In the genomic region with DNA sequence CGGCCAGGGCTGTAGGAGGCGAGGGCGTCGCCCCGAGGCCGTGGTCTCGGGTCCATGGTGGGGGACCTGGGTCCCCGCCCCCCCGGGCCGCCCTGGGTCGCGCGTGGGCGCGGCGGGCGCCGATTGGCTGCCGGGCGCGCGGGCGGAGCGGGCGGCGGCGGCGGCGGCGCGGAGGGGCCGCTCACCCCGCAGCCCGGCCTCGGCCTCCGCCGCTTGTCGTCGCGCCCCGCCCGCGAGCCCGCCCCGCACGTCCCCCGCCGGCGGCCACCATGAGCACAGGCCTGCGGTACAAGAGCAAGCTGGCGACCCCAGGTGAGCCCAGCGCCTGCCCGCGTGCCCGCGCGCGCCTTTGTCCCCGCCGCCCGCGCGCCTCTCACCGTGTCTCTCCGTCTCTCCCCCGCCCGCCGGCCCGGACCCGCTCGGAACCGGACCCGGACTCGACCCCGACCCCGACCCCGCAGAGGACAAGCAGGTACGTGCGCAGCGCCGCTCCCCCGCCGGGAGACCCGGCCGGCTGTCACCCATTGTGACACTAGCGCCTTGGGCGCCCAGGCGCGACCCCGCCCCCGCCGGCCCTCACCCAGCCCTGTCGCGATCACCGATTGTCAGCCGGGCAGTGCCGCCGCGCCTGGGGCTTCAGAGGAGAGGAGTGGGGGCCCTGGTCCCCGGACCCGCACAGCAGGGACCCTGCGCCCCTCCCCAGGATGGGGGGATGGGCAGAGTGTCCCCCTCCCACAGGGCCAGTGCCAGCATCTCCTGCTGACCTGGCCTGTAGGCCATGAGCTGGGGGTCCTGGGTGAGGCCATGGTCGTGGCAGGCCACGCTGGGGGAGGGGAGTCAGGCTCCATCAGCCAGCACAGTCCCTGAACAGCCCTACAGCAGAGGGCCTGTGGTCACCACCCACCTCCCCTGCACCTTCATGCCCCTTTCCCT, we compare ENCODE assay signal across 8 cellular contexts. TPM values are rescaled to one million over a fixed set of nuclear protein-coding genes. Genes with fewer than 3 reads are reported as not detected.
DNase-seq lines count a peak whose midpoint lies in the region; ATAC-seq and TF ChIP-seq lines count a peak whose summit lies in the region.

SEPTIN5 (plus strand) TSS at position 184 of the 933 bp plus-strand sequence; CDS start at position 270, 86 bp downstream.

- H3K27ac Mint-ChIP-seq in CD14-positive monocyte (no peak within 1 kb of the TSS), nephron (peak within 1 kb of the TSS in 1 of 3 experiments; percentile 67)

- H3K9me2 ChIP-seq in PC-3 (replicated peaks; ENCODE audit: low read length): no peaks in the 10 kb centered on the region

- peaks cover 0 to 5% of the 10 kb centered on the region in 2 donors for H3K36me3 Mint-ChIP-seq in CD14-positive monocyte
- H3K36me3 Mint-ChIP-seq in nephron (ENCODE audit: low read depth): peaks cover 3% of the 10 kb centered on the region

- no peak within 1 kb of the TSS for H3K27ac ChIP-seq in PC-3 (ENCODE audit: low read length)

- H3K9ac ChIP-seq in PC-3 (ENCODE audit: low read length): peak within 1 kb of the TSS; percentile 27; the same call in 1 of the 2 replicates

- POLR2A ChIA-PET in PC-3 (lab: Charles Lee; ENCODE audit: unreplicated experiment): no interaction called here

- no peak for TF ChIP-seq CTCF in CD14-positive monocyte (IDR thresholded peaks at IDR 0.05)
- no peak for TF ChIP-seq CTCF in PC-3 (conservative IDR thresholded peaks at IDR 0.05; ENCODE audit: low read depth, low read length)
- TF ChIP-seq CTCF in epithelial cell of proximal tubule (conservative IDR thresholded peaks at IDR 0.05; ENCODE audit: low read depth, low read length): no peak
- no peak for TF ChIP-seq CTCF in nephron (IDR thresholded peaks at IDR 0.05; ENCODE audit: unreplicated experiment in 3 of 3)

- intact Hi-C loops in CD14-positive monocyte (cut with micrococcal nuclease) (loop anchor here in 1 of 2 donors (5.0 kb wide), 2 partner anchors 32 to 757 kb away; no protein-coding TSS in a partner anchor), PC-3 (cut with micrococcal nuclease) (loop anchor here (10.0 kb wide), 1 partner anchor 220 kb away; no protein-coding TSS in a partner anchor)

- H3K27me3 ChIP-seq in PC-3 (ENCODE audit: low read length): no peaks in the 10 kb centered on the region

- ATAC-seq in PC-3: peak; percentile 16
- ATAC-seq in HG02763 (IDR thresholded peaks at IDR 0.05; ENCODE audit: unreplicated experiment): no peak
- ATAC-seq in HG03097 (IDR thresholded peaks at IDR 0.05; ENCODE audit: low FRiP score, unreplicated experiment): no peak
- no peak for ATAC-seq in HG03025 (IDR thresholded peaks at IDR 0.05; ENCODE audit: low FRiP score, unreplicated experiment)

- no peaks in the 10 kb centered on the region for H3K79me2 ChIP-seq in PC-3 (ENCODE audit: low read length)

- H4K20me1 ChIP-seq in PC-3 (ENCODE audit: low read length): no peaks in the 10 kb centered on the region

- no peaks in the 10 kb centered on the region for H3F3A ChIP-seq in PC-3 (ENCODE audit: low read length, unreplicated experiment)

- peak within 1 kb of the TSS; percentile 95 for H3K4me2 ChIP-seq in PC-3 (ENCODE audit: low read length)

- H3K4me3 Mint-ChIP-seq in CD14-positive monocyte (peak within 1 kb of the TSS; percentile 76 to 87), nephron (peak within 1 kb of the TSS; percentile 80 to 86 (median 85))

- DNase-seq in CD14-positive monocyte (ENCODE audit: low spot score) (no peak), PC-3 (no peak), epithelial cell of proximal tubule (ENCODE audit: low read depth) (no peak)
- no peak for DNase-seq in activated effector memory CD4-positive, alpha-beta T cell treated with anti-CD3 and anti-CD28 coated beads, Interleukin-2, amount 50 U/mL, for 16 hours

- H3K27me3 Mint-ChIP-seq in CD14-positive monocyte (ENCODE audit: low read depth in 3 of 3): peaks cover 34 to 59% (median 36%) of the 10 kb centered on the region in 3 donors
- peaks cover 18% of the 10 kb centered on the region for H3K27me3 Mint-ChIP-seq in nephron (ENCODE audit: low read depth)

- H3K4me1 Mint-ChIP-seq in CD14-positive monocyte (peaks cover 13% of the 10 kb centered on the region), nephron (peaks cover 17% of the 10 kb centered on the region)

- H3K4me3 ChIP-seq in PC-3 (ENCODE audit: low read length) (peak within 1 kb of the TSS; percentile 72), epithelial cell of proximal tubule (ENCODE audit: low read depth, low read length) (peak within 1 kb of the TSS; percentile 36)

- no peaks in the 10 kb centered on the region for H3K9me3 ChIP-seq in PC-3 (ENCODE audit: low read length)

- H2AFZ ChIP-seq in PC-3 (ENCODE audit: low read length): peak within 1 kb of the TSS; percentile 78

- no peaks in the 10 kb centered on the region for H3K36me3 ChIP-seq in PC-3 (ENCODE audit: low read depth, low read length)

- CTCF ChIA-PET in PC-3 (lab: Charles Lee): no interaction called here

- H3K4me1 ChIP-seq in PC-3 (ENCODE audit: insufficient read depth, low read length): no peaks in the 10 kb centered on the region

- TSS peak; percentile 32 for BruUV-seq in PC-3 (replicated peaks; lab: Mats Ljungman, UMichigan)

- H3K9me3 Mint-ChIP-seq in CD14-positive monocyte: peaks cover 0 to 9% (median 0%) of the 10 kb centered on the region in 7 donors
- no peaks in the 10 kb centered on the region for H3K9me3 Mint-ChIP-seq in nephron

RNA-seq across cellular contexts. Expression of gene SEPTIN5, which starts in this region (rescaled TPM):
- under 1 TPM in 1 of 2 donors, not detected in 1; 0.50 TPM for polyA plus RNA-seq in CD14-positive monocyte
- total RNA-seq in PC-3 (2014; rRNA removed) (26.3 and 27.5 TPM in 2 replicates), epithelial cell of proximal tubule (3.7 and 3.9 TPM in 2 replicates)
